20 cellular contexts compared by ENCODE assay signal in genomic region chr4:26424838-26425237, GRCh38.
DNase-seq lines count a peak whose midpoint lies in the region; ATAC-seq, FAIRE-seq and TF ChIP-seq lines count a peak whose summit lies in the region.
"Had no signal": no experiment of that assay in that cellular context is flagged by ENCODE, and none has a peak within 500 bp of the region (broad histone marks: within the 10 kb centered on the region; RNA-seq: fewer than 3 reads in every experiment).

No MANE protein-coding gene starts in this region.

- H3K9me3 Mint-ChIP-seq in H9 (no peaks in the 10 kb centered on the region), astrocyte (ENCODE audit: unreplicated experiment) (no peaks in the 10 kb centered on the region)
- peaks cover 0 to 5% (median 0%) of the 10 kb centered on the region in 11 donors for H3K9me3 Mint-ChIP-seq in naive thymus-derived CD4-positive, alpha-beta T cell
- H3K9me3 Mint-ChIP-seq: activated T-helper 2 cell treated with anti-CD3 and anti-CD28 coated beads, Interferon-gamma antibody, Interleukin-2, Interleukin-4, amounts not matched to agents 10 μg/mL and 5 μg/mL and 100 μg/mL, durations not matched to agents 14 hours and 24 hours and 36 hours; dendritic cell treated with granulocyte-macrophage colony-stimulating factor and Interleukin-4, amounts not matched to agents 40 ng/mL and 50 ng/mL, for 4 days had no signal

- H3K4me3 Mint-ChIP-seq in H9, result no peak overlapping the region
- H3K4me3 Mint-ChIP-seq in astrocyte (ENCODE audit: unreplicated experiment), result no peak overlapping the region
- H3K4me3 Mint-ChIP-seq in naive thymus-derived CD4-positive, alpha-beta T cell, result no peak overlapping the region
- H3K4me3 Mint-ChIP-seq: activated CD4-positive, alpha-beta T cell treated with anti-CD3 and anti-CD28 coated beads for 36 hours; dendritic cell treated with granulocyte-macrophage colony-stimulating factor and Interleukin-4, amounts not matched to agents 40 ng/mL and 50 ng/mL, for 4 days; stimulated activated naive B cell treated with anti-CD40 and anti-IgM and Interleukin-4, amounts not matched to agents 10 μg/mL and 1 μg/mL and 100 μg/mL, for 72 hours had no signal

- H3K27ac ChIP-seq in H9 (ENCODE audit: insufficient read length, low read depth, low read length), result no peak overlapping the region
- no peak overlapping the region for H3K27ac ChIP-seq in astrocyte (ENCODE audit: low read depth, low read length)
- H3K27ac ChIP-seq in osteoblast (ENCODE audit: low read depth, low read length), result no peak overlapping the region
- no peak overlapping the region for H3K27ac ChIP-seq in naive thymus-derived CD4-positive, alpha-beta T cell (ENCODE audit: low read depth, low read length)
- H3K27ac ChIP-seq: HL-60, RWPE1, thyroid gland had no signal

- H3K9me3 ChIP-seq in H9 (ENCODE audit: control insufficient read depth, low read depth, low read length) (no peaks in the 10 kb centered on the region), astrocyte (ENCODE audit: insufficient read depth, low read depth, low read length) (no peaks in the 10 kb centered on the region), osteoblast (ENCODE audit: low read depth, low read length) (no peaks in the 10 kb centered on the region)
- no peaks in the 10 kb centered on the region for H3K9me3 ChIP-seq in naive thymus-derived CD4-positive, alpha-beta T cell (ENCODE audit: control insufficient read depth in 2 of 3, low read length in 3 of 3)
- H3K9me3 ChIP-seq: BE2C, thyroid gland had no signal

- 0 out of 2 replicates have a peak, but pooled peaks have one; percentile 2 for TF ChIP-seq CTCF in BJ (IDR thresholded peaks at IDR 0.05; ENCODE audit: insufficient read depth, low read depth, low read length)
- peak; percentile 42; the same call in 1 of the 3 replicates for TF ChIP-seq CTCF in H9 (conservative IDR thresholded peaks at IDR 0.05)
- peak; percentile 22 for TF ChIP-seq CTCF in astrocyte (IDR thresholded peaks at IDR 0.05; ENCODE audit: insufficient read depth, low read depth, low read length)
- TF ChIP-seq CTCF in osteoblast (IDR thresholded peaks at IDR 0.05; ENCODE audit: extremely low read depth, low read depth, low read length), result peak; percentile 22

- H3K36me3 Mint-ChIP-seq in H9 (ENCODE audit: insufficient read depth in 1 of 3, low read depth in 3 of 3) (peaks cover 27 to 78% (median 54%) of the 10 kb centered on the region in 3 experiments), astrocyte (ENCODE audit: low read depth, unreplicated experiment) (peaks cover 17% of the 10 kb centered on the region)
- peaks cover 18 to 53% (median 31%) of the 10 kb centered on the region in 5 donors for H3K36me3 Mint-ChIP-seq in naive thymus-derived CD4-positive, alpha-beta T cell

- H2BK120ac ChIP-seq in H9 (ENCODE audit: low read depth, low read length, poor library complexity, severe bottlenecking), result no peak overlapping the region

- H3K23ac ChIP-seq in H9 (ENCODE audit: insufficient read length, low read depth, low read length), result no peak overlapping the region

- H2BK20ac ChIP-seq in H9 (ENCODE audit: low read depth, low read length, poor library complexity, severe bottlenecking), result no peak overlapping the region

- H3K4me2 ChIP-seq in H9 (ENCODE audit: insufficient read depth, insufficient read length, low read length), result no peak overlapping the region
- H3K4me2 ChIP-seq in astrocyte (ENCODE audit: low read length), result no peak overlapping the region
- no peak overlapping the region for H3K4me2 ChIP-seq in osteoblast (ENCODE audit: insufficient read depth, low read length)

- no peak overlapping the region for H2BK15ac ChIP-seq in H9 (ENCODE audit: low read depth, low read length)

- no peaks in the 10 kb centered on the region for H3K27me3 ChIP-seq in BJ (ENCODE audit: control insufficient read depth, insufficient read depth, low read length)
- H3K27me3 ChIP-seq in H9 (ENCODE audit: insufficient read depth, low read length), result no peaks in the 10 kb centered on the region
- H3K27me3 ChIP-seq in astrocyte (ENCODE audit: insufficient read depth, low read length), result no peaks in the 10 kb centered on the region
- no peaks in the 10 kb centered on the region for H3K27me3 ChIP-seq in osteoblast (ENCODE audit: insufficient read depth, low read length)
- no peaks in the 10 kb centered on the region for H3K27me3 ChIP-seq in naive thymus-derived CD4-positive, alpha-beta T cell (ENCODE audit: control insufficient read depth in 2 of 2, insufficient read depth in 2 of 2, low read length in 2 of 2)
- H3K27me3 ChIP-seq: BE2C, thyroid gland had no signal

- no peak overlapping the region for H3T11ph ChIP-seq in H9 (ENCODE audit: low read length)

- no peak overlapping the region for H4K91ac ChIP-seq in H9 (ENCODE audit: insufficient read length, low read depth, low read length)

- H3K27me3 Mint-ChIP-seq in H9 (ENCODE audit: low read depth), result no peaks in the 10 kb centered on the region
- H3K27me3 Mint-ChIP-seq in astrocyte (ENCODE audit: low read depth, unreplicated experiment), result no peaks in the 10 kb centered on the region
- H3K27me3 Mint-ChIP-seq in naive thymus-derived CD4-positive, alpha-beta T cell, result no peaks in the 10 kb centered on the region
- H3K27me3 Mint-ChIP-seq: activated CD4-positive, alpha-beta T cell treated with anti-CD3 and anti-CD28 coated beads for 36 hours; dendritic cell treated with granulocyte-macrophage colony-stimulating factor and Interleukin-4, amounts not matched to agents 40 ng/mL and 50 ng/mL, for 4 days; stimulated activated naive B cell treated with anti-CD40 and anti-IgM and Interleukin-4, amounts not matched to agents 10 μg/mL and 1 μg/mL and 100 μg/mL, for 72 hours had no signal

- no peak overlapping the region for H3K14ac ChIP-seq in H9 (ENCODE audit: insufficient read depth, low read length)

- WGBS in H9 (ENCODE audit: extremely low coverage, insufficient read length, low lambda C conversion rate), result no CpG with 5 or more reads among the region's 3 CpGs

- no peaks in the 10 kb centered on the region for H3K23me2 ChIP-seq in H9 (ENCODE audit: insufficient read length, low read depth, low read length, poor library complexity, severe bottlenecking)

- H4K5ac ChIP-seq in H9 (ENCODE audit: insufficient read length, low read depth, low read length), result no peak overlapping the region

- H2AFZ ChIP-seq in H9 (ENCODE audit: low read length), result no peak overlapping the region
- H2AFZ ChIP-seq in astrocyte (ENCODE audit: low read depth, low read length), result no peak overlapping the region
- no peak overlapping the region for H2AFZ ChIP-seq in osteoblast (ENCODE audit: low read length)

- no peak overlapping the region for H3K56ac ChIP-seq in H9 (ENCODE audit: insufficient read length, low read depth, low read length)

- H4K8ac ChIP-seq in H9 (replicated peaks; ENCODE audit: insufficient read length, low read depth, low read length), result no peak overlapping the region

- intact Hi-C loops in naive thymus-derived CD4-positive, alpha-beta T cell (cut with micrococcal nuclease), result no loop called here

- H2BK12ac ChIP-seq in H9 (ENCODE audit: insufficient read length, low read depth, low read length), result no peak overlapping the region

- POLR2A ChIA-PET in BJ (lab: Charles Lee), result no interaction called here
- POLR2A ChIA-PET in naive thymus-derived CD4-positive, alpha-beta T cell (lab: Charles Lee), result no interaction called here

- no peaks in the 10 kb centered on the region for H3K79me1 ChIP-seq in H9 (ENCODE audit: insufficient read depth, low read depth, low read length, poor library complexity, severe bottlenecking)

- H2AK5ac ChIP-seq in H9 (ENCODE audit: insufficient read length, low read length), result no peak overlapping the region

- H3K79me2 ChIP-seq in H9 (ENCODE audit: insufficient read depth, low read length) (no peaks in the 10 kb centered on the region), astrocyte (ENCODE audit: insufficient read depth, low read length) (peaks cover 3% of the 10 kb centered on the region), osteoblast (ENCODE audit: insufficient read depth, low read length) (peaks cover 42% of the 10 kb centered on the region)

- CTCF ChIA-PET in BJ (lab: Yijun Ruan, JAX), result interaction anchor here (1.0 kb wide), 1 partner anchor 296 kb away, joined by 4 read pairs; no protein-coding TSS in a partner anchor
- CTCF ChIA-PET in naive thymus-derived CD4-positive, alpha-beta T cell (lab: Charles Lee), result no interaction called here

- H3K9ac ChIP-seq in H9 (ENCODE audit: extremely low read depth, insufficient read length, low read length) (no peak overlapping the region), astrocyte (ENCODE audit: low read length) (no peak overlapping the region)

- peaks cover 2% of the 10 kb centered on the region for H3K36me3 ChIP-seq in BJ (ENCODE audit: control insufficient read depth, insufficient read depth, low read length)
- peaks cover 18% of the 10 kb centered on the region for H3K36me3 ChIP-seq in astrocyte (ENCODE audit: insufficient read depth, low read length)
- peaks cover 55% of the 10 kb centered on the region for H3K36me3 ChIP-seq in osteoblast (ENCODE audit: insufficient read depth, low read length)
- peaks cover 0 to 34% (median 6%) of the 10 kb centered on the region in 3 experiments for H3K36me3 ChIP-seq in naive thymus-derived CD4-positive, alpha-beta T cell (ENCODE audit: control insufficient read depth in 2 of 3, insufficient read depth in 3 of 3, low read length in 3 of 3)

- peaks cover 31 to 39% of the 10 kb centered on the region in 2 experiments for H3K4me1 Mint-ChIP-seq in H9
- H3K4me1 Mint-ChIP-seq in astrocyte (ENCODE audit: low read depth, unreplicated experiment), result peaks cover 18% of the 10 kb centered on the region
- H3K4me1 Mint-ChIP-seq in naive thymus-derived CD4-positive, alpha-beta T cell, result peaks cover 7 to 22% (median 15%) of the 10 kb centered on the region in 7 donors
- H3K4me1 Mint-ChIP-seq: stimulated activated naive B cell treated with anti-CD40 and anti-IgM and Interleukin-4, amounts not matched to agents 10 μg/mL and 1 μg/mL and 100 μg/mL, for 72 hours had no signal

- H3K4me3 ChIP-seq in BJ (ENCODE audit: low read depth, low read length) (no peak overlapping the region), astrocyte (ENCODE audit: insufficient read depth, low read depth, low read length) (no peak overlapping the region), osteoblast (ENCODE audit: insufficient read depth, low read length) (no peak overlapping the region)
- no peak overlapping the region for H3K4me3 ChIP-seq in naive thymus-derived CD4-positive, alpha-beta T cell (ENCODE audit: low read length)
- H3K4me3 ChIP-seq: thyroid gland had no signal

- no peak for FAIRE-seq in astrocyte (lab: Jason Lieb, UNC)

- no peak overlapping the region for H3K4ac ChIP-seq in H9 (ENCODE audit: low read depth, low read length)

- no peak overlapping the region for H3K18ac ChIP-seq in H9 (ENCODE audit: insufficient read length, low read depth, low read length)

- H4K20me1 ChIP-seq in H9 (ENCODE audit: control insufficient read depth, insufficient read depth, insufficient read length), result no peaks in the 10 kb centered on the region
- no peaks in the 10 kb centered on the region for H4K20me1 ChIP-seq in astrocyte (ENCODE audit: insufficient read depth, low read length)
- no peaks in the 10 kb centered on the region for H4K20me1 ChIP-seq in osteoblast (ENCODE audit: insufficient read depth, low read length)

- peaks cover 7% of the 10 kb centered on the region; the same call in 1 of the 2 replicates for H3K4me1 ChIP-seq in H9 (ENCODE audit: insufficient read depth, low read length)
- H3K4me1 ChIP-seq in astrocyte (ENCODE audit: insufficient read depth, low read length), result peaks cover 8% of the 10 kb centered on the region
- peaks cover 19% of the 10 kb centered on the region for H3K4me1 ChIP-seq in osteoblast (ENCODE audit: insufficient read depth, low read length)
- no peaks in the 10 kb centered on the region for H3K4me1 ChIP-seq in naive thymus-derived CD4-positive, alpha-beta T cell (ENCODE audit: control insufficient read depth in 2 of 2, insufficient read depth in 2 of 2, low read length in 2 of 2)
- H3K4me1 ChIP-seq: BE2C had no signal

- DNase-seq in BJ (ENCODE audit: low read depth) (no peak), H9 (no peak), astrocyte (ENCODE audit: low read depth) (no peak), osteoblast (ENCODE audit: insufficient read length, low spot score, missing footprints) (no peak), SK-N-DZ (ENCODE audit: low spot score) (no peak), NCI-H446 (lab: John Stamatoyannopoulos, UW) (no peak)
- DNase-seq in naive thymus-derived CD4-positive, alpha-beta T cell, result no peak
- DNase-seq: activated CD4-positive, alpha-beta T cell treated with anti-CD3 and anti-CD28 coated beads for 36 hours; BE2C; DMS 273 treated with DMSO at 0.1 percent for 48 hours; HCEC 1CT; NCI-H1930; NK-92 treated with Interleukin-12 subunit alpha and Interleukin-12 subunit beta, amount 100 ng/mL, for 24 hours; right cardiac atrium; stimulated activated naive B cell treated with anti-CD40 and anti-IgM and Interleukin-4, amounts not matched to agents 10 μg/mL and 1 μg/mL and 100 μg/mL, for 72 hours; thyroid gland had no signal

- H3K27ac Mint-ChIP-seq in H9 (no peak overlapping the region), astrocyte (ENCODE audit: unreplicated experiment) (no peak overlapping the region)
- H3K27ac Mint-ChIP-seq in naive thymus-derived CD4-positive, alpha-beta T cell, result peak overlapping the region in 1 of 9 donors; percentile 31
- H3K27ac Mint-ChIP-seq: activated CD4-positive, alpha-beta T cell treated with anti-CD3 and anti-CD28 coated beads for 36 hours; activated T-helper 2 cell treated with anti-CD3 and anti-CD28 coated beads, Interferon-gamma antibody, Interleukin-2, Interleukin-4, amounts not matched to agents 10 μg/mL and 5 μg/mL and 100 μg/mL, durations not matched to agents 14 hours and 24 hours and 36 hours; dendritic cell treated with granulocyte-macrophage colony-stimulating factor and Interleukin-4, amounts not matched to agents 40 ng/mL and 50 ng/mL, for 4 days; stimulated activated naive B cell treated with anti-CD40 and anti-IgM and Interleukin-4, amounts not matched to agents 10 μg/mL and 1 μg/mL and 100 μg/mL, for 72 hours had no signal

- H2BK5ac ChIP-seq in H9 (ENCODE audit: insufficient read length, low read length), result no peak overlapping the region

- ATAC-seq in naive thymus-derived CD4-positive, alpha-beta T cell, result no peak
- ATAC-seq: activated CD4-positive, alpha-beta T cell treated with anti-CD3 and anti-CD28 coated beads for 36 hours; right cardiac atrium; stimulated activated naive B cell treated with anti-CD40 and anti-IgM and Interleukin-4, amounts not matched to agents 10 μg/mL and 1 μg/mL and 100 μg/mL, for 72 hours had no signal
